In genomic region chr1:8524637-8525157, GRCh38 we compare ENCODE assay signal across 10 cellular contexts.
DNase-seq lines count a peak whose midpoint lies in the region; TF ChIP-seq lines count a peak whose summit lies in the region.
"Had no signal": no experiment of that assay in that cellular context is flagged by ENCODE, and none has a peak within 500 bp of the region (broad histone marks: within the 10 kb centered on the region; RNA-seq: fewer than 3 reads in every experiment).

No MANE protein-coding gene starts in this region.

- H3K9me3 Mint-ChIP-seq in endothelial cell (ENCODE audit: unreplicated experiment): no peaks in the 10 kb centered on the region
- H3K9me3 Mint-ChIP-seq: activated T-cell treated with anti-CD3 and anti-CD28 coated beads, Interleukin-2, amount 50 U/mL, for 24 hours had no signal

- H3K27me3 ChIP-seq in ovary: no peaks in the 10 kb centered on the region

- H3K27ac ChIP-seq in ovary: peak overlapping the region in 1 of 2 donors; percentile 78

- peak overlapping the region; percentile 58 for H3K4me3 ChIP-seq in ovary

- peaks cover 6% of the 10 kb centered on the region for H3K4me1 ChIP-seq in ovary (ENCODE audit: insufficient read depth)

- intact Hi-C loops in ovary (cut with DNase I): no loop called here

- H3K9me3 ChIP-seq in ovary: no peaks in the 10 kb centered on the region

- H3K36me3 ChIP-seq in ovary: no peaks in the 10 kb centered on the region

- H3K4me3 Mint-ChIP-seq in endothelial cell (ENCODE audit: unreplicated experiment): no peak overlapping the region
- H3K4me3 Mint-ChIP-seq: activated T-cell treated with anti-CD3 and anti-CD28 coated beads, Interleukin-2, amount 50 U/mL, for 24 hours had no signal

- peaks cover 4% of the 10 kb centered on the region for H3K27me3 Mint-ChIP-seq in endothelial cell (ENCODE audit: unreplicated experiment)
- H3K27me3 Mint-ChIP-seq: activated T-cell treated with anti-CD3 and anti-CD28 coated beads, Interleukin-2, amount 50 U/mL, for 24 hours had no signal

- 32 to 40% (median 38%) methylated on average over 2 of the region's 2 CpGs for WGBS in ovary, 3 donors

- peaks cover 29% of the 10 kb centered on the region for H3K4me1 Mint-ChIP-seq in endothelial cell (ENCODE audit: unreplicated experiment)

- DNase-seq in Ammon's horn (ENCODE audit: low spot score) (peak; percentile 22), Kasumi-1 (lab: John Stamatoyannopoulos, UW) (peak; percentile 8 to 18), endothelial cell (ENCODE audit: low spot score) (no peak), ovary (no peak), T1000 (lab: John Stamatoyannopoulos, UW) (no peak), NCI-H524 (lab: John Stamatoyannopoulos, UW) (no peak), NAMALWA (ENCODE audit: low spot score) (no peak), NCI-H2029 (lab: John Stamatoyannopoulos, UW) (no peak)
- DNase-seq: small intestine had no signal

- peaks cover 7% of the 10 kb centered on the region for H3K36me3 Mint-ChIP-seq in endothelial cell (ENCODE audit: low read depth, unreplicated experiment)

- H3K27ac Mint-ChIP-seq in endothelial cell (ENCODE audit: unreplicated experiment): peak overlapping the region; percentile 0
- H3K27ac Mint-ChIP-seq: activated T-cell treated with anti-CD3 and anti-CD28 coated beads, Interleukin-2, amount 50 U/mL, for 24 hours had no signal

- no peak for TF ChIP-seq EP300 in ovary (IDR thresholded peaks at IDR 0.05)

- TF ChIP-seq CTCF in endothelial cell (IDR thresholded peaks at IDR 0.05; ENCODE audit: unreplicated experiment) (no peak), ovary (IDR thresholded peaks at IDR 0.05) (no peak)

- TF ChIP-seq POLR2A in ovary (IDR thresholded peaks at IDR 0.05): no peak

Comparison
In these comparisons a context has a peak if more than half of its experiments do, and no peak if none do; other contexts are left out.
1. DNase-seq: peak in Ammon's horn (single experiment) and Kasumi-1 (2 of 2); none in endothelial cell (single experiment), ovary (0 of 5), T1000 (single experiment), NCI-H524 (0 of 2), NAMALWA (single experiment) and NCI-H2029 (single experiment).